In genomic region chr2:223811757-223812156, GRCh38 we compare ENCODE assay signal across 20 cellular contexts. TPM values are rescaled to one million over a fixed set of nuclear protein-coding genes. Genes with fewer than 3 reads are reported as not detected.
"Had no signal": no experiment of that assay in that cellular context is flagged by ENCODE, and none has a peak within 500 bp of the region (broad histone marks: within the 10 kb centered on the region; RNA-seq: fewer than 3 reads in every experiment).

No MANE protein-coding gene starts in this region.

- H3K4me3 ChIP-seq: ascending aorta, esophagus squamous epithelium, left ventricle myocardium inferior, mucosa of descending colon, pancreas, testis, upper lobe of right lung had no signal

- H3K27me3 ChIP-seq: ascending aorta, esophagus squamous epithelium, pancreas, testis, upper lobe of right lung had no signal

- H3K27ac ChIP-seq: ascending aorta, esophagus squamous epithelium, left ventricle myocardium inferior, pancreas, testis, upper lobe of right lung, WERI-Rb-1 had no signal

- DNase-seq: activated CD4-positive, alpha-beta memory T cell treated with anti-CD3 and anti-CD28 coated beads for 36 hours; activated CD8-positive, alpha-beta memory T cell treated with anti-CD3 and anti-CD28 coated beads, Interleukin-2, amount 10 ng/mL, durations not matched to agents 7 days and 5 days; activated naive CD4-positive, alpha-beta T cell treated with anti-CD3 and anti-CD28 coated beads, Interleukin-2, amount 10 ng/mL, durations not matched to agents 7 days and 5 days; activated T-cell treated with anti-CD3 and anti-CD28 coated beads, Interleukin-2, amount 50 U/mL, for 1 hour; cortex of kidney; effector CD8-positive, alpha-beta T cell; esophagus squamous epithelium; hippocampal formation; kidney; left ventricle myocardium inferior; mucosa of descending colon; naive thymus-derived CD4-positive, alpha-beta T cell; pancreas; stimulated activated CD4-positive, alpha-beta T cell treated with anti-CD3 and anti-CD28 coated beads, Interleukin-1b, Interleukin-23, amount 100 ng/mL, for 48 hours; stimulated activated naive CD8-positive, alpha-beta T cell treated with anti-CD3 and anti-CD28 coated beads, Interleukin-15, amount 100 ng/mL, for 72 hours; testis; upper lobe of right lung; WERI-Rb-1 had no signal

- H3K36me3 ChIP-seq: ascending aorta, esophagus squamous epithelium, left ventricle myocardium inferior, pancreas, upper lobe of right lung, WERI-Rb-1 had no signal

- ATAC-seq: activated CD8-positive, alpha-beta memory T cell treated with anti-CD3 and anti-CD28 coated beads, Interleukin-2, amount 10 ng/mL, durations not matched to agents 7 days and 5 days; mucosa of descending colon; naive thymus-derived CD4-positive, alpha-beta T cell; pancreas; sciatic nerve; stimulated activated naive CD8-positive, alpha-beta T cell treated with anti-CD3 and anti-CD28 coated beads, Interleukin-15, amount 100 ng/mL, for 72 hours; upper lobe of right lung had no signal

- H3K4me1 ChIP-seq: left ventricle myocardium inferior, testis, upper lobe of right lung had no signal

- H3K9me3 ChIP-seq: ascending aorta, esophagus squamous epithelium, left ventricle myocardium inferior, mucosa of descending colon, pancreas, testis, upper lobe of right lung had no signal

RNA-seq across cellular contexts. Expression of gene AP1S3, which starts 25.6 kb away (rescaled TPM):
- total RNA-seq: ascending aorta had no signal
